8 cellular contexts compared by ENCODE assay signal in genomic region chr4:119300072-119300387, GRCh38. TPM values are rescaled to one million over a fixed set of nuclear protein-coding genes. Genes with fewer than 3 reads are reported as not detected.
DNase-seq lines count a peak whose midpoint lies in the region; ATAC-seq, FAIRE-seq and TF ChIP-seq lines count a peak whose summit lies in the region.

No MANE protein-coding gene starts in this region.

- peaks cover 14 to 18% of the 10 kb centered on the region in 2 donors for H3K36me3 Mint-ChIP-seq in CD14-positive monocyte

- peak; percentile 10 for ATAC-seq in GM21576 (IDR thresholded peaks at IDR 0.05; ENCODE audit: unreplicated experiment)

- peak overlapping the region; percentile 98 for H3K9ac ChIP-seq in iPS-20b (ENCODE audit: low read depth, low read length)

- no peaks in the 10 kb centered on the region for H3K9me3 Mint-ChIP-seq in CD14-positive monocyte

- no peaks in the 10 kb centered on the region for H3K27me3 ChIP-seq in iPS-20b (ENCODE audit: insufficient read depth, low read length)

- intact Hi-C loops in CD14-positive monocyte (cut with micrococcal nuclease): no loop called here

- H3K27ac Mint-ChIP-seq in CD14-positive monocyte: peak overlapping the region; percentile 96 to 99 (median 98)

- H3K4me1 ChIP-seq in iPS-20b (ENCODE audit: insufficient read depth, low read length): peaks cover 9% of the 10 kb centered on the region

- no peak for TF ChIP-seq CTCF in CD14-positive monocyte (IDR thresholded peaks at IDR 0.05)
- TF ChIP-seq CTCF in astrocyte of the cerebellum (IDR thresholded peaks at IDR 0.05; ENCODE audit: low read depth, low read length, missing control alignments): no peak

- in situ Hi-C loops in astrocyte of the cerebellum (cut with HindIII; ENCODE audit: low sequenced_read_pairs): no loop called here

- H3K4me3 ChIP-seq in astrocyte of the cerebellum (ENCODE audit: low read depth, low read length): peak overlapping the region; percentile 90
- peak overlapping the region; percentile 100 for H3K4me3 ChIP-seq in iPS-20b (ENCODE audit: low read length)

- DNase-seq in CD14-positive monocyte (ENCODE audit: low spot score) (no peak), astrocyte of the cerebellum (ENCODE audit: low read depth) (peak; percentile 9), GM19239 (ENCODE audit: insufficient read length, low spot score) (no peak), NCI-H82 (lab: John Stamatoyannopoulos, UW) (no peak)
- peak; percentile 27 for DNase-seq in stimulated activated CD4-positive, alpha-beta T cell treated with anti-CD3 and anti-CD28 coated beads, Interleukin-1b, Interleukin-23, amount 100 ng/mL, for 48 hours

- H3K9me3 ChIP-seq in KOPT-K1 (ENCODE audit: insufficient read depth, low read length, poor library complexity, severe bottlenecking): no peaks in the 10 kb centered on the region
- H3K9me3 ChIP-seq in iPS-20b (ENCODE audit: insufficient read depth, low read depth, low read length): no peaks in the 10 kb centered on the region

- peaks cover 19% of the 10 kb centered on the region for H3K4me1 Mint-ChIP-seq in CD14-positive monocyte

- no peak for FAIRE-seq in GM19239 (lab: Jason Lieb, UNC)

- H3K4me3 Mint-ChIP-seq in CD14-positive monocyte: peak overlapping the region; percentile 91 to 99

- peaks cover 0 to 1% (median 0%) of the 10 kb centered on the region in 3 donors for H3K27me3 Mint-ChIP-seq in CD14-positive monocyte (ENCODE audit: low read depth in 3 of 3)

- H3K36me3 ChIP-seq in KOPT-K1 (ENCODE audit: insufficient read depth, low read length): peaks cover 30% of the 10 kb centered on the region
- peaks cover 28% of the 10 kb centered on the region for H3K36me3 ChIP-seq in iPS-20b (ENCODE audit: insufficient read depth, low read depth, low read length)

- peak overlapping the region; percentile 77 for H3K27ac ChIP-seq in KOPT-K1 (ENCODE audit: low read depth, low read length, poor library complexity, severe bottlenecking)
- peak overlapping the region; percentile 94 for H3K27ac ChIP-seq in iPS-20b (ENCODE audit: low read length)

RNA-seq across cellular contexts. Expression of gene FABP2, which starts 21.9 kb away (rescaled TPM):
- polyA plus RNA-seq in CD14-positive monocyte: not detected

Comparison
In these comparisons a context has a peak if more than half of its experiments do, and no peak if none do; other contexts are left out.
1. DNase-seq: peak in astrocyte of the cerebellum (single experiment) and stimulated activated CD4-positive, alpha-beta T cell treated with anti-CD3 and anti-CD28 coated beads, Interleukin-1b, Interleukin-23, amount 100 ng/mL, for 48 hours (single experiment); none in CD14-positive monocyte (single experiment), GM19239 (single experiment) and NCI-H82 (single experiment).